In genomic region chr12:32679091-32679909, GRCh38 we compare ENCODE assay signal across 8 cellular contexts. TPM values are rescaled to one million over a fixed set of nuclear protein-coding genes. Genes with fewer than 3 reads are reported as not detected.
DNase-seq lines count a peak whose midpoint lies in the region; ATAC-seq and TF ChIP-seq lines count a peak whose summit lies in the region.

Gene DNM1L (plus strand): TSS chr12:32679301. CDS start chr12:32679364, 63 bp downstream.

- BruUV-seq in IMR-90 (replicated peaks; lab: Mats Ljungman, UMichigan): no TSS peak

- no peaks in the 10 kb centered on the region for H3K27me3 ChIP-seq in IMR-90 (ENCODE audit: control insufficient read depth, insufficient read depth, low read length)
- no peaks in the 10 kb centered on the region for H3K27me3 ChIP-seq in mononuclear cell (ENCODE audit: insufficient read depth, low read length)

- intact Hi-C loops in IMR-90 (cut with micrococcal nuclease): no loop called here

- H2AK9ac ChIP-seq in IMR-90 (replicated peaks; ENCODE audit: low read depth, low read length, poor library complexity): peak within 1 kb of the TSS; percentile 42

- H4K5ac ChIP-seq in IMR-90 (ENCODE audit: low read depth, low read length): peak within 1 kb of the TSS; percentile 93

- CTCF ChIA-PET in IMR-90 (lab: Yijun Ruan, JAX): no interaction called here

- peak within 1 kb of the TSS; percentile 87 for H3K4me3 ChIP-seq in IMR-90 (ENCODE audit: insufficient read depth, low read depth, low read length)
- H3K4me3 ChIP-seq in mononuclear cell (ENCODE audit: low read length): peak within 1 kb of the TSS; percentile 89

- peaks cover 0 to 26% of the 10 kb centered on the region in 2 experiments; a peak in 2 of 4 replicates for H3K79me1 ChIP-seq in IMR-90 (ENCODE audit: low read depth in 1 of 2, low read length in 2 of 2)

- peak within 1 kb of the TSS; percentile 94 to 96 for H4K8ac ChIP-seq in IMR-90 (ENCODE audit: low read depth in 2 of 2, low read length in 2 of 2)

- POLR2A ChIA-PET in IMR-90 (lab: Charles Lee; ENCODE audit: unreplicated experiment): no interaction called here

- ATAC-seq in GM21528 (IDR thresholded peaks at IDR 0.05; ENCODE audit: low FRiP score, unreplicated experiment) (peak; percentile 96), IMR-90 (ENCODE audit: low read depth) (peak; percentile 97)

- H3K4me1 ChIP-seq in IMR-90 (ENCODE audit: control insufficient read depth, insufficient read depth, low read length): peaks cover 5% of the 10 kb centered on the region
- H3K4me1 ChIP-seq in mononuclear cell (ENCODE audit: insufficient read depth, low read length): peaks cover 19% of the 10 kb centered on the region

- peak within 1 kb of the TSS; percentile 84 for H3K4me2 ChIP-seq in IMR-90 (ENCODE audit: low read depth, low read length)

- TF ChIP-seq RAD21 in IMR-90 (IDR thresholded peaks at IDR 0.05; ENCODE audit: low read length): no peak

- TF ChIP-seq CTCF in IMR-90 (conservative IDR thresholded peaks at IDR 0.05; ENCODE audit: low read depth, low read length): no peak; the same call in 1 of the 2 replicates

- dilution Hi-C loops in IMR-90 (cut with HindIII; ENCODE audit: low sequenced_read_pairs, unreplicated experiment): no loop called here

- H3K4ac ChIP-seq in IMR-90 (ENCODE audit: low read depth, low read length): peak within 1 kb of the TSS; percentile 93

- H2BK120ac ChIP-seq in IMR-90 (ENCODE audit: low read depth, low read length): peak within 1 kb of the TSS; percentile 92

- TF ChIP-seq POLR2A in IMR-90 (IDR thresholded peaks at IDR 0.05; ENCODE audit: low read depth, low read length): peak; percentile 94

- H3K27ac ChIP-seq in IMR-90 (ENCODE audit: insufficient read depth, low read length): peak within 1 kb of the TSS; percentile 84

- peaks cover 17% of the 10 kb centered on the region for H4K20me1 ChIP-seq in IMR-90 (ENCODE audit: insufficient read depth, low read length)

- peak within 1 kb of the TSS; percentile 96 for H2BK20ac ChIP-seq in IMR-90 (ENCODE audit: low read depth, low read length)

- peak within 1 kb of the TSS; percentile 89 for H4K91ac ChIP-seq in IMR-90 (ENCODE audit: insufficient read depth, low read depth, low read length)

- peak within 1 kb of the TSS; percentile 91; the same call in 1 of the 2 replicates for H2AK5ac ChIP-seq in IMR-90 (ENCODE audit: low read depth, low read length)

- H3K36me3 ChIP-seq in IMR-90 (ENCODE audit: control insufficient read depth, insufficient read depth, low read length): no peaks in the 10 kb centered on the region

- peak within 1 kb of the TSS; percentile 67 for H3K18ac ChIP-seq in IMR-90 (ENCODE audit: low read depth, low read length)

- H2BK5ac ChIP-seq in IMR-90 (ENCODE audit: low read depth, low read length, poor library complexity, severe bottlenecking): peak within 1 kb of the TSS; percentile 87

- peak; percentile 97 for DNase-seq in DMS 273 (lab: John Stamatoyannopoulos, UW; ENCODE audit: unreplicated experiment)
- peak; percentile 96 for DNase-seq in IMR-90
- peak; percentile 96 for DNase-seq in OCI-M1 (lab: John Stamatoyannopoulos, UW)
- peak; percentile 90 for DNase-seq in activated T-cell treated with anti-CD3 and anti-CD28 coated beads for 24 hours (ENCODE audit: low read depth)
- peak; percentile 95 for DNase-seq in epidermal melanocyte (ENCODE audit: insufficient read length, low spot score)
- DNase-seq in stimulated activated CD8-positive, alpha-beta memory T cell treated with anti-CD3 and anti-CD28 coated beads, Interleukin-4, amount 100 ng/mL, for 1 hour (ENCODE audit: low read depth in 2 of 2, low spot score in 1 of 2): peak; percentile 74 to 83

- H2AFZ ChIP-seq in IMR-90 (replicated peaks; ENCODE audit: low read length, poor library complexity): peak within 1 kb of the TSS; percentile 89

- peak within 1 kb of the TSS; percentile 80 for H3K56ac ChIP-seq in IMR-90 (ENCODE audit: extremely low read depth, insufficient read depth, low read length)

- H3K9ac ChIP-seq in IMR-90 (ENCODE audit: low read depth, low read length): peak within 1 kb of the TSS; percentile 94

- peak within 1 kb of the TSS; percentile 98 for H3K23ac ChIP-seq in IMR-90 (ENCODE audit: low read depth, low read length)

- H3K9me3 ChIP-seq in IMR-90 (ENCODE audit: control insufficient read depth, insufficient read depth, low read length) (no peaks in the 10 kb centered on the region), mononuclear cell (ENCODE audit: low read depth, low read length) (no peaks in the 10 kb centered on the region)

- in situ Hi-C loops in IMR-90 (cut with MboI; ENCODE audit: low sequenced_read_pairs): loop anchor here (25.0 kb wide), 1 partner anchor 1017 kb away; the partner anchor contains the start of gene ETFBKMT

- peak within 1 kb of the TSS; percentile 81; the same call in 1 of the 3 replicates for H2BK15ac ChIP-seq in IMR-90 (ENCODE audit: low read depth, low read length)

- 4% methylated on average over 5 of the region's 76 CpGs; no CpG with 5 or more reads in 1 of the 2 experiments for WGBS in IMR-90 (ENCODE audit: extremely low coverage in 2 of 2, insufficient read length in 1 of 2), 2 experiments

- H3K9me1 ChIP-seq in IMR-90 (ENCODE audit: insufficient read depth, low read length): no peaks in the 10 kb centered on the region; the same call in 1 of the 2 replicates

- peak within 1 kb of the TSS; percentile 98 for H3K14ac ChIP-seq in IMR-90 (replicated peaks; ENCODE audit: low read depth, low read length)

TF ChIP-seq in IMR-90, 13 proteins besides CTCF, POLR2A, EP300 and RAD21:
- TF ChIP-seq MXI1 (IDR thresholded peaks at IDR 0.05; ENCODE audit: borderline replicate concordance, low read depth, low read length) (peak; percentile 74; the same call in 1 of the 2 replicates), USF2 (IDR thresholded peaks at IDR 0.05; ENCODE audit: low read depth, low read length) (peak; percentile 40; the same call in 1 of the 2 replicates), CEBPB (IDR thresholded peaks at IDR 0.05; ENCODE audit: low read depth, low read length) (peak; percentile 42; the same call in 1 of the 2 replicates), RFX5 (IDR thresholded peaks at IDR 0.05; ENCODE audit: low read depth, low read length) (no peak), MAZ (IDR thresholded peaks at IDR 0.05; ENCODE audit: borderline replicate concordance, low read depth, low read length) (peak; percentile 97)

RNA-seq across cellular contexts. Expression of gene DNM1L, which starts in this region (rescaled TPM):
- total RNA-seq in IMR-90 (2012; rRNA removed): 70.1 and 102 TPM in 2 replicates
- polyA plus RNA-seq in IMR-90 (2012; rRNA removed): 36.7 and 44.8 TPM in 2 replicates
- 8.0 and 9.4 TPM in 2 replicates for polyA plus RNA-seq in IMR-90 (2012; cell fraction: cytosol; rRNA removed)
- polyA plus RNA-seq in IMR-90 (2012; cell fraction: nucleus; rRNA removed; ENCODE audit: low replicate concordance): 13.5 and 72.4 TPM in 2 replicates
- total RNA-seq in mononuclear cell: 101 TPM

Comparison
In these comparisons a context has a peak if more than half of its experiments do, and no peak if none do; other contexts are left out.
1. Peak in every context shown above with its lines: DNase-seq, ATAC-seq, H3K4me3 ChIP-seq and H3K27ac ChIP-seq.